ENCODE assay signal across 11 cellular contexts in the genomic region with DNA sequence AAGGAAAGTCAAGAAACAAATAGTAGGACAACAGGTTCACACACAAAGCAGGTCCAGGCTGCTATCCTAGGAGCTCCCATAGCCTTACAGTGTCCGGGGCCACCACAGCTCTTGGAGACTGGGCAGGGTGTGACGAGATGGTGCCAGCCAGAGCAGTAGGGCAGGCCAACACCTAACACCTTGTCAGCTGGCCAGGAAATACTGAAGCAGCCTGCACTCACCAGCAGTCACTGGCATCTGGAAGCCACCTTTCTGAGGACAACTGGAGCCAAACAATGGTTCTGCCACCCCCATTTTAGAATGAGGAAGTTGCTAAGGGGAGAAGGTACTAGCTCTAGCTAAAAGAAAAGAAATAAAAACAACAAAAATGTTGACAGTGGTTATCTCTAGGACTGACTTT. TPM values are rescaled to one million over a fixed set of nuclear protein-coding genes. Genes with fewer than 3 reads are reported as not detected.
DNase-seq lines count a peak whose midpoint lies in the region; ATAC-seq, FAIRE-seq and TF ChIP-seq lines count a peak whose summit lies in the region.
"Had no signal": no experiment of that assay in that cellular context is flagged by ENCODE, and none has a peak within 500 bp of the region (broad histone marks: within the 10 kb centered on the region; RNA-seq: fewer than 3 reads in every experiment).

No MANE protein-coding gene starts in this region.

- no peak overlapping the region for H3K4me3 Mint-ChIP-seq in CD4-positive, alpha-beta T cell
- peak overlapping the region; percentile 75 for H3K4me3 Mint-ChIP-seq in natural killer cell treated with Interleukin-12 subunit alpha and Interleukin-12 subunit beta and Interleukin-15 and Interleukin-18, amount 100 ng/mL, for 72 hours

- FAIRE-seq in D721Med (lab: Jason Lieb, UNC) = no peak
- FAIRE-seq: H1 had no signal

- no peak for ATAC-seq in CD4-positive, alpha-beta T cell (ENCODE audit: poor library complexity)
- ATAC-seq in esophagus mucosa (peak; percentile 65), GM21515 (IDR thresholded peaks at IDR 0.05; ENCODE audit: unreplicated experiment) (no peak), GM21529 (IDR thresholded peaks at IDR 0.05; ENCODE audit: unreplicated experiment) (no peak)
- ATAC-seq in natural killer cell treated with Interleukin-12 subunit alpha and Interleukin-12 subunit beta and Interleukin-15 and Interleukin-18, amount 100 ng/mL, for 72 hours = no peak

- H3K4me1 Mint-ChIP-seq in CD4-positive, alpha-beta T cell (ENCODE audit: low read depth) = peaks cover 74% of the 10 kb centered on the region
- peaks cover 71 to 72% of the 10 kb centered on the region in 2 donors for H3K4me1 Mint-ChIP-seq in natural killer cell treated with Interleukin-12 subunit alpha and Interleukin-12 subunit beta and Interleukin-15 and Interleukin-18, amount 100 ng/mL, for 72 hours (ENCODE audit: low read depth in 2 of 2)

- H3K27ac Mint-ChIP-seq in CD4-positive, alpha-beta T cell = peak overlapping the region; percentile 79
- peak overlapping the region; percentile 64 to 84 for H3K27ac Mint-ChIP-seq in natural killer cell treated with Interleukin-12 subunit alpha and Interleukin-12 subunit beta and Interleukin-15 and Interleukin-18, amount 100 ng/mL, for 72 hours

- H3K9me3 Mint-ChIP-seq in CD4-positive, alpha-beta T cell = no peaks in the 10 kb centered on the region
- H3K9me3 Mint-ChIP-seq in natural killer cell treated with Interleukin-12 subunit alpha and Interleukin-12 subunit beta and Interleukin-15 and Interleukin-18, amount 100 ng/mL, for 72 hours = peaks cover 4% of the 10 kb centered on the region

- peaks cover 65% of the 10 kb centered on the region for H3K36me3 Mint-ChIP-seq in CD4-positive, alpha-beta T cell (ENCODE audit: low read depth)
- peaks cover 12% of the 10 kb centered on the region for H3K36me3 Mint-ChIP-seq in natural killer cell treated with Interleukin-12 subunit alpha and Interleukin-12 subunit beta and Interleukin-15 and Interleukin-18, amount 100 ng/mL, for 72 hours

- CTCF ChIA-PET in CD4-positive, alpha-beta T cell (lab: Charles Lee) = interaction anchor here (0.7 to 2.0 kb wide), 3 partner anchors 8 to 20 kb away, joined by 3 to 5 read pairs (median 3); no protein-coding TSS in a partner anchor

- H3K27ac ChIP-seq in CD4-positive, alpha-beta T cell (ENCODE audit: low read depth, low read length) = no peak overlapping the region

- H3K9me3 ChIP-seq in CD4-positive, alpha-beta T cell (ENCODE audit: control insufficient read depth, low read length) = no peaks in the 10 kb centered on the region

- no peak for DNase-seq in CD4-positive, alpha-beta T cell
- DNase-seq in NCI-H2029 (lab: John Stamatoyannopoulos, UW) = peak; percentile 60
- DNase-seq in natural killer cell treated with Interleukin-12 subunit alpha and Interleukin-12 subunit beta and Interleukin-15 and Interleukin-18, amount 100 ng/mL, for 72 hours (ENCODE audit: low spot score) = no peak
- no peak for DNase-seq in NCI-H2227 (lab: John Stamatoyannopoulos, UW; ENCODE audit: unreplicated experiment)
- no peak for DNase-seq in D721Med (ENCODE audit: insufficient read length, low spot score)
- DNase-seq: NCI-H2081 treated with DMSO at 0.1 percent for 48 hours, T-helper 2 cell had no signal

- no peaks in the 10 kb centered on the region for H3K27me3 Mint-ChIP-seq in CD4-positive, alpha-beta T cell
- no peaks in the 10 kb centered on the region for H3K27me3 Mint-ChIP-seq in natural killer cell treated with Interleukin-12 subunit alpha and Interleukin-12 subunit beta and Interleukin-15 and Interleukin-18, amount 100 ng/mL, for 72 hours

- no peaks in the 10 kb centered on the region for H3K27me3 ChIP-seq in CD4-positive, alpha-beta T cell (ENCODE audit: control insufficient read depth, insufficient read depth, low read length)

- no peak for TF ChIP-seq CTCF in CD4-positive, alpha-beta T cell (IDR thresholded peaks at IDR 0.05)
- no peak for TF ChIP-seq CTCF in D721Med (IDR thresholded peaks at IDR 0.05; ENCODE audit: insufficient read depth, missing control alignments)

- intact Hi-C loops in CD4-positive, alpha-beta T cell (cut with DNase I, micrococcal nuclease) = no loop called here

- POLR2A ChIA-PET in CD4-positive, alpha-beta T cell (lab: Charles Lee) = no interaction called here

RNA-seq across cellular contexts. Expression of a gene that starts 47.2 kb away (rescaled TPM):
- 10 to 100 TPM; 57.5 to 59.5 TPM for total RNA-seq in CD4-positive, alpha-beta T cell
- total RNA-seq in esophagus mucosa = 50.2 TPM
- total RNA-seq in natural killer cell treated with Interleukin-12 subunit alpha and Interleukin-12 subunit beta and Interleukin-15 and Interleukin-18, amount 100 ng/mL, for 72 hours = 10 to 100 TPM; 58.0 to 89.8 TPM

RNA-seq across cellular contexts. Expression of a gene that starts 50.1 kb away (rescaled TPM):
- 100 to 1,000 TPM; 163 to 170 TPM for total RNA-seq in CD4-positive, alpha-beta T cell
- 117 TPM for total RNA-seq in esophagus mucosa
- total RNA-seq in natural killer cell treated with Interleukin-12 subunit alpha and Interleukin-12 subunit beta and Interleukin-15 and Interleukin-18, amount 100 ng/mL, for 72 hours = 100 to 1,000 TPM; 121 to 255 TPM

RNA-seq across cellular contexts. Expression of a gene that starts 51.8 kb away (rescaled TPM):
- not detected for total RNA-seq in CD4-positive, alpha-beta T cell
- total RNA-seq in esophagus mucosa = 0.28 TPM
- total RNA-seq in natural killer cell treated with Interleukin-12 subunit alpha and Interleukin-12 subunit beta and Interleukin-15 and Interleukin-18, amount 100 ng/mL, for 72 hours = not detected
